Comparison of ENCODE assay signal across 1 cellular context in genomic region chr3:134378384-134378783, GRCh38.
TF ChIP-seq lines count a peak whose summit lies in the region.

No MANE protein-coding gene starts in this region.

TF ChIP-seq in GM23338, 12 proteins besides CTCF, POLR2A, EP300 and RAD21:
- no peak for TF ChIP-seq ZNF462 (CRISPR knock-in tag; IDR thresholded peaks at IDR 0.05)
- no peak for TF ChIP-seq EZH2phosphoT487 (IDR thresholded peaks at IDR 0.05; ENCODE audit: unreplicated experiment)
- TF ChIP-seq, protein P1, sequence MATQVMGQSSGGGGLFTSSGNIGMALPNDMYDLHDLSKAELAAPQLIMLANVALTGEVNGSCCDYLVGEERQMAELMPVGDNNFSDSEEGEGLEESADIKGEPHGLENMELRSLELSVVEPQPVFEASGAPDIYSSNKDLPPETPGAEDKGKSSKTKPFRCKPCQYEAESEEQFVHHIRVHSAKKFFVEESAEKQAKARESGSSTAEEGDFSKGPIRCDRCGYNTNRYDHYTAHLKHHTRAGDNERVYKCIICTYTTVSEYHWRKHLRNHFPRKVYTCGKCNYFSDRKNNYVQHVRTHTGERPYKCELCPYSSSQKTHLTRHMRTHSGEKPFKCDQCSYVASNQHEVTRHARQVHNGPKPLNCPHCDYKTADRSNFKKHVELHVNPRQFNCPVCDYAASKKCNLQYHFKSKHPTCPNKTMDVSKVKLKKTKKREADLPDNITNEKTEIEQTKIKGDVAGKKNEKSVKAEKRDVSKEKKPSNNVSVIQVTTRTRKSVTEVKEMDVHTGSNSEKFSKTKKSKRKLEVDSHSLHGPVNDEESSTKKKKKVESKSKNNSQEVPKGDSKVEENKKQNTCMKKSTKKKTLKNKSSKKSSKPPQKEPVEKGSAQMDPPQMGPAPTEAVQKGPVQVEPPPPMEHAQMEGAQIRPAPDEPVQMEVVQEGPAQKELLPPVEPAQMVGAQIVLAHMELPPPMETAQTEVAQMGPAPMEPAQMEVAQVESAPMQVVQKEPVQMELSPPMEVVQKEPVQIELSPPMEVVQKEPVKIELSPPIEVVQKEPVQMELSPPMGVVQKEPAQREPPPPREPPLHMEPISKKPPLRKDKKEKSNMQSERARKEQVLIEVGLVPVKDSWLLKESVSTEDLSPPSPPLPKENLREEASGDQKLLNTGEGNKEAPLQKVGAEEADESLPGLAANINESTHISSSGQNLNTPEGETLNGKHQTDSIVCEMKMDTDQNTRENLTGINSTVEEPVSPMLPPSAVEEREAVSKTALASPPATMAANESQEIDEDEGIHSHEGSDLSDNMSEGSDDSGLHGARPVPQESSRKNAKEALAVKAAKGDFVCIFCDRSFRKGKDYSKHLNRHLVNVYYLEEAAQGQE (IDR thresholded peaks at IDR 0.05; ENCODE audit: unreplicated experiment) = no peak
- TF ChIP-seq ETS1 (IDR thresholded peaks at IDR 0.05) = no peak; the same call in 1 of the 2 replicates
- TF ChIP-seq STAT1 (IDR thresholded peaks at IDR 0.05; ENCODE audit: unreplicated experiment) = no peak
- no peak for TF ChIP-seq NANOG (IDR thresholded peaks at IDR 0.05; ENCODE audit: borderline replicate concordance)
- no peak for TF ChIP-seq CREB1 (CRISPR knock-in tag; IDR thresholded peaks at IDR 0.05; ENCODE audit: low read depth)
- no peak for TF ChIP-seq ZNF114 (CRISPR knock-in tag; IDR thresholded peaks at IDR 0.05)
- no peak for TF ChIP-seq EZH2 (IDR thresholded peaks at IDR 0.05; ENCODE audit: low read depth, unreplicated experiment)
- TF ChIP-seq ZNF331 (CRISPR knock-in tag; IDR thresholded peaks at IDR 0.05; ENCODE audit: low read depth) = no peak
- TF ChIP-seq JUNB (IDR thresholded peaks at IDR 0.05; ENCODE audit: unreplicated experiment) = no peak
- no peak for TF ChIP-seq POLR2AphosphoS5 (IDR thresholded peaks at IDR 0.05; ENCODE audit: low read depth)
